In the genomic region with DNA sequence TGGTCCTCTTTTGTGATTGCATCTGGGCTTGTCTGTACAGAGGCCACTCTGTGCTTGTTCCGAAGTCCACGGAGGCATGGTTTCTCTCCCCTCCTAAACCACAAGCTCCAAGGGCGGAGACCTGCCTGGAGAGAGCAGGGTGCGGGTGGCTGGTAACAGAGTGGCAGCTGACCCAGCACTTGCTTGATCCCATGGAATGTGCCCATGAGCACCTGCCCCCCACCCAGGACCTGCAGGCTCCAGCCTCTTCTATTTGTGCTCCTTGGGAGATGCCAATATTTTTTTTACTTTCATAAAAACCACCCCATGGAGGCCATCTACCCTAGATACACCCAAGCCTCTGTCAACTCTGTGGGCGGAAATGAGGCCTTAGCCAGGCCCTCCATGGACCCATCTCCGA, we compare ENCODE assay signal across 16 cellular contexts.
A peak's percentile ranks its signal among the peaks of the same experiment; 100 is the strongest.
DNase-seq lines count a peak whose midpoint lies in the region; ATAC-seq and TF ChIP-seq lines count a peak whose summit lies in the region.
"Had no signal": no experiment of that assay in that cellular context is flagged by ENCODE, and none has a peak within 500 bp of the region (broad histone marks: within the 10 kb centered on the region; RNA-seq: fewer than 3 reads in every experiment).

No MANE protein-coding gene starts in this region.

- H3K36me3 ChIP-seq in spleen, result no peaks in the 10 kb centered on the region
- H3K36me3 ChIP-seq: BLaER1 treated with 17β-estradiol and CSF1 and Interleukin-3, amounts not matched to agents 10 nM and 100 nM had no signal

- H3K27ac ChIP-seq in spleen, result no peak overlapping the region
- H3K27ac ChIP-seq: BLaER1 treated with 17β-estradiol and CSF1 and Interleukin-3, amounts not matched to agents 10 nM and 100 nM had no signal

- intact Hi-C loops in natural killer cell (cut with micrococcal nuclease), result no loop called here
- intact Hi-C loops in spleen (cut with DNase I; ENCODE audit: low total_unique reads), result no loop called here

- no peaks in the 10 kb centered on the region for H3K4me1 ChIP-seq in spleen
- H3K4me1 ChIP-seq: BLaER1 treated with 17β-estradiol and CSF1 and Interleukin-3, amounts not matched to agents 10 nM and 100 nM had no signal

- no peaks in the 10 kb centered on the region for H3K9me3 ChIP-seq in spleen
- H3K9me3 ChIP-seq: BLaER1 treated with 17β-estradiol and CSF1 and Interleukin-3, amounts not matched to agents 10 nM and 100 nM had no signal

- 93 to 99% (median 94%) methylated on average over 6 of the region's 6 CpGs for WGBS in spleen, 5 donors

- H3K9me3 Mint-ChIP-seq in natural killer cell treated with Interleukin-12 subunit alpha and Interleukin-12 subunit beta and Interleukin-15 and Interleukin-18, amount 100 ng/mL, for 72 hours, result no peaks in the 10 kb centered on the region
- no peaks in the 10 kb centered on the region for H3K9me3 Mint-ChIP-seq in natural killer cell
- H3K9me3 Mint-ChIP-seq in glutamatergic neuron (ENCODE audit: unreplicated experiment), result peaks cover 2% of the 10 kb centered on the region
- H3K9me3 Mint-ChIP-seq: CD4-positive, alpha-beta T cell; GM23338; IgD-negative memory B cell had no signal

- H3K27me3 Mint-ChIP-seq in natural killer cell treated with Interleukin-12 subunit alpha and Interleukin-12 subunit beta and Interleukin-15 and Interleukin-18, amount 100 ng/mL, for 72 hours, result peaks cover 3 to 9% of the 10 kb centered on the region in 2 donors
- H3K27me3 Mint-ChIP-seq in natural killer cell (ENCODE audit: low read depth in 2 of 2) (peaks cover 13 to 18% of the 10 kb centered on the region in 2 donors), glutamatergic neuron (ENCODE audit: unreplicated experiment) (peaks cover 4% of the 10 kb centered on the region)
- H3K27me3 Mint-ChIP-seq: CD4-positive, alpha-beta T cell had no signal

- ATAC-seq in natural killer cell treated with Interleukin-12 subunit alpha and Interleukin-12 subunit beta and Interleukin-15 and Interleukin-18, amount 100 ng/mL, for 72 hours, result no peak
- no peak for ATAC-seq in natural killer cell
- no peak for ATAC-seq in GM18498 (IDR thresholded peaks at IDR 0.05; ENCODE audit: unreplicated experiment)
- ATAC-seq: GM12878, GM23338 had no signal

- H3K4me1 Mint-ChIP-seq in natural killer cell treated with Interleukin-12 subunit alpha and Interleukin-12 subunit beta and Interleukin-15 and Interleukin-18, amount 100 ng/mL, for 72 hours (ENCODE audit: low read depth in 2 of 2), result no peaks in the 10 kb centered on the region
- H3K4me1 Mint-ChIP-seq in natural killer cell (no peaks in the 10 kb centered on the region), glutamatergic neuron (ENCODE audit: low read depth, unreplicated experiment) (peaks cover 30% of the 10 kb centered on the region)
- H3K4me1 Mint-ChIP-seq: IgD-negative memory B cell had no signal

- H3K4me3 Mint-ChIP-seq in natural killer cell treated with Interleukin-12 subunit alpha and Interleukin-12 subunit beta and Interleukin-15 and Interleukin-18, amount 100 ng/mL, for 72 hours, result no peak overlapping the region
- H3K4me3 Mint-ChIP-seq in natural killer cell (no peak overlapping the region), glutamatergic neuron (ENCODE audit: unreplicated experiment) (no peak overlapping the region)
- H3K4me3 Mint-ChIP-seq: CD4-positive, alpha-beta T cell; GM23338; IgD-negative memory B cell had no signal

- peak; percentile 5 for DNase-seq in natural killer cell treated with Interleukin-12 subunit alpha and Interleukin-12 subunit beta and Interleukin-15 and Interleukin-18, amount 100 ng/mL, for 72 hours (ENCODE audit: low spot score)
- DNase-seq in natural killer cell, result no peak
- DNase-seq in glutamatergic neuron, result no peak
- DNase-seq in spleen, result peak; percentile 38
- DNase-seq in HuH-7 (ENCODE audit: low spot score), result no peak
- DNase-seq in activated CD4-positive, CD25-positive, alpha-beta regulatory T cell treated with anti-CD3 and anti-CD28 coated beads, Interleukin-2, amount 50 U/mL, for 72 hours, result no peak
- DNase-seq: ACHN; Calu3; CD4-positive, alpha-beta T cell; DMS 273 treated with DMSO at 0.1 percent for 48 hours; H7 had no signal

- peaks cover 0 to 1% (median 0%) of the 10 kb centered on the region in 7 donors for H3K27me3 ChIP-seq in spleen (replicated peaks in 1 of 7)
- H3K27me3 ChIP-seq: BLaER1 treated with 17β-estradiol and CSF1 and Interleukin-3, amounts not matched to agents 10 nM and 100 nM had no signal

- TF ChIP-seq CTCF in natural killer cell (IDR thresholded peaks at IDR 0.05) (no peak), glutamatergic neuron (IDR thresholded peaks at IDR 0.05; ENCODE audit: partially characterized antibody, unreplicated experiment) (no peak), spleen (IDR thresholded peaks at IDR 0.05 in 8 of 11, conservative IDR thresholded peaks at IDR 0.05 in 3 of 11) (no peak)

- H3K4me3 ChIP-seq in spleen, result no peak overlapping the region
- H3K4me3 ChIP-seq: BLaER1 treated with 17β-estradiol and CSF1 and Interleukin-3, amounts not matched to agents 10 nM and 100 nM; GM12878; GM23338 had no signal

- H3K36me3 Mint-ChIP-seq in natural killer cell treated with Interleukin-12 subunit alpha and Interleukin-12 subunit beta and Interleukin-15 and Interleukin-18, amount 100 ng/mL, for 72 hours, result no peaks in the 10 kb centered on the region
- H3K36me3 Mint-ChIP-seq in natural killer cell, result no peaks in the 10 kb centered on the region
- H3K36me3 Mint-ChIP-seq in glutamatergic neuron (ENCODE audit: unreplicated experiment), result peaks cover 11% of the 10 kb centered on the region
- H3K36me3 Mint-ChIP-seq: IgD-negative memory B cell had no signal

- H3K27ac Mint-ChIP-seq in natural killer cell treated with Interleukin-12 subunit alpha and Interleukin-12 subunit beta and Interleukin-15 and Interleukin-18, amount 100 ng/mL, for 72 hours, result no peak overlapping the region
- no peak overlapping the region for H3K27ac Mint-ChIP-seq in natural killer cell
- peak overlapping the region; percentile 16 for H3K27ac Mint-ChIP-seq in glutamatergic neuron (ENCODE audit: unreplicated experiment)
- H3K27ac Mint-ChIP-seq: CD4-positive, alpha-beta T cell; IgD-negative memory B cell had no signal

- no peak for TF ChIP-seq POLR2A in spleen (IDR thresholded peaks at IDR 0.05)

Comparison
In these comparisons a context has a peak if more than half of its experiments do, and no peak if none do; other contexts are left out.
1. DNase-seq: peak in natural killer cell treated with Interleukin-12 subunit alpha and Interleukin-12 subunit beta and Interleukin-15 and Interleukin-18, amount 100 ng/mL, for 72 hours (single experiment) and spleen (single experiment); none in natural killer cell (single experiment), glutamatergic neuron (single experiment), HuH-7 (single experiment) and activated CD4-positive, CD25-positive, alpha-beta regulatory T cell treated with anti-CD3 and anti-CD28 coated beads, Interleukin-2, amount 50 U/mL, for 72 hours (single experiment).